ENCODE assay signal across 8 cellular contexts in genomic region chr14:24368562-24369252, GRCh38. TPM values are rescaled to one million over a fixed set of nuclear protein-coding genes. Genes with fewer than 3 reads are reported as not detected.
DNase-seq lines count a peak whose midpoint lies in the region; ATAC-seq lines count a peak whose summit lies in the region.

No MANE protein-coding gene starts in this region.

- peak overlapping the region; percentile 41 for H3K4me3 Mint-ChIP-seq in activated CD4-positive, alpha-beta memory T cell treated with anti-CD3 and anti-CD28 coated beads for 36 hours
- H3K4me3 Mint-ChIP-seq in activated CD4-positive, alpha-beta memory T cell treated with anti-CD3 and anti-CD28 coated beads, Interleukin-2, amount 10 ng/mL, durations not matched to agents 7 days and 5 days = no peak overlapping the region

- H3K9ac ChIP-seq in NT2/D1 (ENCODE audit: insufficient read length, low read depth) = peak overlapping the region; percentile 74

- H3K36me3 Mint-ChIP-seq in activated CD4-positive, alpha-beta memory T cell treated with anti-CD3 and anti-CD28 coated beads for 36 hours = no peaks in the 10 kb centered on the region
- H3K36me3 Mint-ChIP-seq in activated CD4-positive, alpha-beta memory T cell treated with anti-CD3 and anti-CD28 coated beads, Interleukin-2, amount 10 ng/mL, durations not matched to agents 7 days and 5 days (ENCODE audit: low read depth) = no peaks in the 10 kb centered on the region

- CTCF ChIA-PET in activated CD4-positive, alpha-beta memory T cell treated with anti-CD3 and anti-CD28 coated beads for 36 hours (lab: Charles Lee) = no interaction called here
- CTCF ChIA-PET in activated CD4-positive, alpha-beta memory T cell treated with anti-CD3 and anti-CD28 coated beads, Interleukin-2, amount 10 ng/mL, durations not matched to agents 7 days and 5 days (lab: Charles Lee) = interaction anchor here (0.6 to 1.3 kb wide), 2 partner anchors 63 to 200 kb away, joined by 3 to 5 read pairs; no protein-coding TSS in a partner anchor

- H3K4me3 ChIP-seq in NT2/D1 (ENCODE audit: insufficient read length, low read depth) = peak overlapping the region; percentile 40

- DNase-seq in activated CD4-positive, alpha-beta memory T cell treated with anti-CD3 and anti-CD28 coated beads for 36 hours = peak; percentile 24
- DNase-seq in activated CD4-positive, alpha-beta memory T cell treated with anti-CD3 and anti-CD28 coated beads, Interleukin-2, amount 10 ng/mL, durations not matched to agents 7 days and 5 days = no peak
- DNase-seq in NT2/D1 (ENCODE audit: low read depth, low spot score) = no peak
- DNase-seq in central memory CD4-positive, alpha-beta T cell = peak; percentile 21
- peak; percentile 21 for DNase-seq in stimulated activated naive CD4-positive, alpha-beta T cell treated with Interleukin-2 at 50 U/mL for 16 hours (lab: John Stamatoyannopoulos, UW)
- DNase-seq in NOMO-1 (lab: John Stamatoyannopoulos, UW; ENCODE audit: unreplicated experiment in 2 of 2) = no peak

- peaks cover 29% of the 10 kb centered on the region for H3K27me3 Mint-ChIP-seq in activated CD4-positive, alpha-beta memory T cell treated with anti-CD3 and anti-CD28 coated beads for 36 hours
- H3K27me3 Mint-ChIP-seq in activated CD4-positive, alpha-beta memory T cell treated with anti-CD3 and anti-CD28 coated beads, Interleukin-2, amount 10 ng/mL, durations not matched to agents 7 days and 5 days = peaks cover 49% of the 10 kb centered on the region

- no peaks in the 10 kb centered on the region for H3K9me3 ChIP-seq in NT2/D1 (ENCODE audit: insufficient read depth, low read length)

- no peaks in the 10 kb centered on the region for H3K9me3 Mint-ChIP-seq in activated CD4-positive, alpha-beta memory T cell treated with anti-CD3 and anti-CD28 coated beads for 36 hours
- H3K9me3 Mint-ChIP-seq in activated CD4-positive, alpha-beta memory T cell treated with anti-CD3 and anti-CD28 coated beads, Interleukin-2, amount 10 ng/mL, durations not matched to agents 7 days and 5 days = no peaks in the 10 kb centered on the region

- H3K27me3 ChIP-seq in NT2/D1 (ENCODE audit: insufficient read depth, insufficient read length) (no peaks in the 10 kb centered on the region), layer of hippocampus (ENCODE audit: control insufficient read depth, insufficient read depth, low read length) (no peaks in the 10 kb centered on the region)

- no peak for ATAC-seq in HG03045 (IDR thresholded peaks at IDR 0.05; ENCODE audit: unreplicated experiment)

- H3K4me1 ChIP-seq in NT2/D1 (ENCODE audit: insufficient read depth, insufficient read length) = peaks cover 2% of the 10 kb centered on the region

- intact Hi-C loops in activated CD4-positive, alpha-beta memory T cell treated with anti-CD3 and anti-CD28 coated beads for 36 hours (cut with micrococcal nuclease) = loop anchor here (5.0 kb wide), 1 partner anchor 36 kb away; no protein-coding TSS in a partner anchor

- H3K36me3 ChIP-seq in NT2/D1 (ENCODE audit: insufficient read depth, insufficient read length, low read length) = peaks cover 12% of the 10 kb centered on the region

- POLR2A ChIA-PET in activated CD4-positive, alpha-beta memory T cell treated with anti-CD3 and anti-CD28 coated beads for 36 hours (lab: Charles Lee) = interaction anchor here (0.6 kb wide), 1 partner anchor 1347 kb away, joined by 7 read pairs; no protein-coding TSS in a partner anchor
- POLR2A ChIA-PET in activated CD4-positive, alpha-beta memory T cell treated with anti-CD3 and anti-CD28 coated beads, Interleukin-2, amount 10 ng/mL, durations not matched to agents 7 days and 5 days (lab: Charles Lee) = interaction anchor here (3.2 kb wide), 1 partner anchor 62 kb away, joined by 19 read pairs; the partner anchor contains the start of genes CBLN3 and KHNYN

- no peak overlapping the region for H3K27ac Mint-ChIP-seq in activated CD4-positive, alpha-beta memory T cell treated with anti-CD3 and anti-CD28 coated beads for 36 hours
- no peak overlapping the region for H3K27ac Mint-ChIP-seq in activated CD4-positive, alpha-beta memory T cell treated with anti-CD3 and anti-CD28 coated beads, Interleukin-2, amount 10 ng/mL, durations not matched to agents 7 days and 5 days

- H3K27ac ChIP-seq in layer of hippocampus (ENCODE audit: low read depth, low read length) = peak overlapping the region; percentile 75

- peaks cover 24% of the 10 kb centered on the region for H3K4me1 Mint-ChIP-seq in activated CD4-positive, alpha-beta memory T cell treated with anti-CD3 and anti-CD28 coated beads for 36 hours (ENCODE audit: low read depth)
- H3K4me1 Mint-ChIP-seq in activated CD4-positive, alpha-beta memory T cell treated with anti-CD3 and anti-CD28 coated beads, Interleukin-2, amount 10 ng/mL, durations not matched to agents 7 days and 5 days = peaks cover 20% of the 10 kb centered on the region

RNA-seq across cellular contexts. Expression of gene NFATC4, which starts 0.7 kb away (rescaled TPM):
- total RNA-seq in activated CD4-positive, alpha-beta memory T cell treated with anti-CD3 and anti-CD28 coated beads for 36 hours = not detected
- total RNA-seq in activated CD4-positive, alpha-beta memory T cell treated with anti-CD3 and anti-CD28 coated beads, Interleukin-2, amount 10 ng/mL, durations not matched to agents 7 days and 5 days = not detected

RNA-seq across cellular contexts. Expression of gene RIPK3, which starts 28.9 kb away (rescaled TPM):
- 10 to 100 TPM; 11.0 to 11.8 TPM for total RNA-seq in activated CD4-positive, alpha-beta memory T cell treated with anti-CD3 and anti-CD28 coated beads for 36 hours
- 10 to 100 TPM; 37.3 to 38.0 TPM for total RNA-seq in activated CD4-positive, alpha-beta memory T cell treated with anti-CD3 and anti-CD28 coated beads, Interleukin-2, amount 10 ng/mL, durations not matched to agents 7 days and 5 days

RNA-seq across cellular contexts. Expression of gene NYNRIN, which starts 30.1 kb away (rescaled TPM):
- total RNA-seq in activated CD4-positive, alpha-beta memory T cell treated with anti-CD3 and anti-CD28 coated beads for 36 hours = under 1 TPM; 0.02 to 0.22 TPM
- under 1 TPM; 0.18 TPM for total RNA-seq in activated CD4-positive, alpha-beta memory T cell treated with anti-CD3 and anti-CD28 coated beads, Interleukin-2, amount 10 ng/mL, durations not matched to agents 7 days and 5 days

RNA-seq across cellular contexts. Expression of gene ADCY4, which starts 33.8 kb away (rescaled TPM):
- 1 to 10 TPM; 1.6 to 2.4 TPM for total RNA-seq in activated CD4-positive, alpha-beta memory T cell treated with anti-CD3 and anti-CD28 coated beads for 36 hours
- 1 to 10 TPM; 4.5 to 5.9 TPM for total RNA-seq in activated CD4-positive, alpha-beta memory T cell treated with anti-CD3 and anti-CD28 coated beads, Interleukin-2, amount 10 ng/mL, durations not matched to agents 7 days and 5 days

RNA-seq across cellular contexts. Expression of gene LTB4R, which starts 57.4 kb away (rescaled TPM):
- total RNA-seq in activated CD4-positive, alpha-beta memory T cell treated with anti-CD3 and anti-CD28 coated beads for 36 hours = 10 to 100 TPM; 15.4 to 16.7 TPM
- total RNA-seq in activated CD4-positive, alpha-beta memory T cell treated with anti-CD3 and anti-CD28 coated beads, Interleukin-2, amount 10 ng/mL, durations not matched to agents 7 days and 5 days = 10 to 100 TPM; 36.1 to 37.9 TPM

Comparison
In these comparisons a context has a peak if more than half of its experiments do, and no peak if none do; other contexts are left out.
1. DNase-seq: peak in activated CD4-positive, alpha-beta memory T cell treated with anti-CD3 and anti-CD28 coated beads for 36 hours (single experiment), central memory CD4-positive, alpha-beta T cell (single experiment) and stimulated activated naive CD4-positive, alpha-beta T cell treated with Interleukin-2 at 50 U/mL for 16 hours (single experiment); none in activated CD4-positive, alpha-beta memory T cell treated with anti-CD3 and anti-CD28 coated beads, Interleukin-2, amount 10 ng/mL, durations not matched to agents 7 days and 5 days (single experiment), NT2/D1 (single experiment) and NOMO-1 (0 of 2).